Comparison of ENCODE assay signal across 1 cellular context in genomic region chr4:83361416-83362196, GRCh38.
TF ChIP-seq lines count a peak whose summit lies in the region.

No MANE protein-coding gene starts in this region.

TF ChIP-seq in HepG2, 621 proteins besides CTCF, POLR2A, EP300 and RAD21 (continued from another document and continues in another):
- TF ChIP-seq ZC3H13 (CRISPR knock-in tag; IDR thresholded peaks at IDR 0.05) (no peak), ATF7 (IDR thresholded peaks at IDR 0.05) (no peak), ATF7 (CRISPR knock-in tag; IDR thresholded peaks at IDR 0.05) (no peak), ETS1 (CRISPR knock-in tag; IDR thresholded peaks at IDR 0.05) (no peak), ZNF34 (CRISPR knock-in tag; IDR thresholded peaks at IDR 0.05; ENCODE audit: borderline replicate concordance) (no peak), BCL6 (CRISPR knock-in tag; IDR thresholded peaks at IDR 0.05) (peak; percentile 91), JDP2 (CRISPR knock-in tag; IDR thresholded peaks at IDR 0.05; ENCODE audit: borderline replicate concordance) (no peak), NR2F1 (CRISPR knock-in tag; IDR thresholded peaks at IDR 0.05) (peak; percentile 8 to 55; a peak in 2 of 4 replicates), CCDC6 (CRISPR knock-in tag; IDR thresholded peaks at IDR 0.05) (0 out of 2 replicates have a peak, but pooled peaks have one; percentile 27), FOXA3 (CRISPR knock-in tag; IDR thresholded peaks at IDR 0.05) (peak; percentile 75), ZNF263 (CRISPR knock-in tag; IDR thresholded peaks at IDR 0.05) (no peak), TAF1 (CRISPR knock-in tag; IDR thresholded peaks at IDR 0.05) (no peak), XRCC5 (optimal IDR thresholded peaks at IDR 0.05; ENCODE audit: low read length) (no peak), ATF2 (CRISPR knock-in tag; IDR thresholded peaks at IDR 0.05) (peak; percentile 56; the same call in 1 of the 2 replicates), SPEN (CRISPR knock-in tag; IDR thresholded peaks at IDR 0.05; ENCODE audit: low read depth) (peak; percentile 55; the same call in 1 of the 2 replicates), HOXA7 (CRISPR knock-in tag; IDR thresholded peaks at IDR 0.05) (no peak), ZNF792 (CRISPR knock-in tag; IDR thresholded peaks at IDR 0.05) (no peak), TSC22D2 (CRISPR knock-in tag; IDR thresholded peaks at IDR 0.05; ENCODE audit: borderline replicate concordance) (peak; percentile 19; the same call in 1 of the 2 replicates), TFDP2 (CRISPR knock-in tag; IDR thresholded peaks at IDR 0.05) (no peak), KDM5B (CRISPR knock-in tag; IDR thresholded peaks at IDR 0.05; ENCODE audit: borderline replicate concordance) (no peak), ZNF430 (CRISPR knock-in tag; IDR thresholded peaks at IDR 0.05) (no peak), BATF2 (CRISPR knock-in tag; IDR thresholded peaks at IDR 0.05) (no peak), YEATS2 (CRISPR knock-in tag; IDR thresholded peaks at IDR 0.05; ENCODE audit: borderline replicate concordance) (no peak), ZNF766 (CRISPR knock-in tag; IDR thresholded peaks at IDR 0.05; ENCODE audit: borderline replicate concordance) (0 out of 2 replicates have a peak, but pooled peaks have one; percentile 29), ZNF609 (CRISPR knock-in tag; IDR thresholded peaks at IDR 0.05; ENCODE audit: borderline replicate concordance) (peak; percentile 73; the same call in 1 of the 2 replicates), PHF8 (CRISPR knock-in tag; IDR thresholded peaks at IDR 0.05) (peak; percentile 32; the same call in 1 of the 2 replicates), MTA1 (CRISPR knock-in tag; IDR thresholded peaks at IDR 0.05; ENCODE audit: borderline replicate concordance) (no peak), FOXA1 (IDR thresholded peaks at IDR 0.05) (no peak), FOXA1 (CRISPR knock-in tag; IDR thresholded peaks at IDR 0.05) (peak; percentile 19; the same call in 1 of the 2 replicates), MED8 (CRISPR knock-in tag; IDR thresholded peaks at IDR 0.05; ENCODE audit: insufficient replicate concordance) (no peak), JUNB (CRISPR knock-in tag; IDR thresholded peaks at IDR 0.05; ENCODE audit: borderline replicate concordance) (no peak), NRL (CRISPR knock-in tag; IDR thresholded peaks at IDR 0.05; ENCODE audit: borderline replicate concordance) (no peak), GRHL1 (CRISPR knock-in tag; conservative IDR thresholded peaks at IDR 0.05) (no peak), ZNF878 (CRISPR knock-in tag; IDR thresholded peaks at IDR 0.05) (peak; percentile 62; the same call in 1 of the 2 replicates), EED (CRISPR knock-in tag; IDR thresholded peaks at IDR 0.05) (no peak), FOXK1 (CRISPR knock-in tag; IDR thresholded peaks at IDR 0.05; ENCODE audit: borderline replicate concordance, low read depth) (no peak), DDIT3 (CRISPR knock-in tag; IDR thresholded peaks at IDR 0.05) (no peak), ZNF781 (CRISPR knock-in tag; IDR thresholded peaks at IDR 0.05; ENCODE audit: borderline replicate concordance, not compliant biosample characterization) (no peak), PAXIP1 (CRISPR knock-in tag; conservative IDR thresholded peaks at IDR 0.05) (peak; percentile 90), ZNF235 (CRISPR knock-in tag; IDR thresholded peaks at IDR 0.05; ENCODE audit: borderline replicate concordance) (no peak), ZNF761 (CRISPR knock-in tag; conservative IDR thresholded peaks at IDR 0.05) (no peak), GATAD1 (CRISPR knock-in tag; IDR thresholded peaks at IDR 0.05) (peak; percentile 64; the same call in 1 of the 2 replicates), TFE3 (CRISPR knock-in tag; IDR thresholded peaks at IDR 0.05) (peak; percentile 52; the same call in 1 of the 2 replicates), NFYC (CRISPR knock-in tag; IDR thresholded peaks at IDR 0.05) (no peak), FOXP1 (IDR thresholded peaks at IDR 0.05) (no peak), FOXP1 (CRISPR knock-in tag; IDR thresholded peaks at IDR 0.05) (peak; percentile 80), TRAFD1 (CRISPR knock-in tag; IDR thresholded peaks at IDR 0.05; ENCODE audit: borderline replicate concordance) (no peak), ZNF670 (CRISPR knock-in tag; IDR thresholded peaks at IDR 0.05; ENCODE audit: borderline replicate concordance) (no peak), ZFP90 (CRISPR knock-in tag; IDR thresholded peaks at IDR 0.05; ENCODE audit: borderline replicate concordance) (no peak), ZMYM2 (CRISPR knock-in tag; IDR thresholded peaks at IDR 0.05) (peak; percentile 91; the same call in 1 of the 2 replicates), ZNF33A (CRISPR knock-in tag; IDR thresholded peaks at IDR 0.05; ENCODE audit: borderline replicate concordance) (no peak)
